In the genomic region with DNA sequence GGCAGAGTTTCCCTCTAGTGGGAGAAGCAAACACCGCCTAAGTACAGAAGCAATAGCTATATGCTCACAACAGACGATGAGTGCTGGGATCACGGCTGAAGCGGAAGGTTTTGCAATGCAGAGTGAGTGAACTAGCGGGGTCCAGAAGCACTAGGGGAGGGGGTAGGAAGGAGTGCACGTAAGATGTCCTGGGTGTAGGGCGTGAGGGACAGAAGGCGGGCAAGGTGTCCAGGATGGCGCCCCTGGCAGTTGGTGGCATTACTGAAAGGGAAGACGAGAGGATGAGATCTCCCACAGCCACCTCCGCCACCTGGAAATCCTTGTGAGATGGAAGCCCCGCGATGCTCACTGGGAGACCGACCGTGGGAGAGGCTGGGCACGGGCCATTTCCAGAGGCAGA, we compare ENCODE assay signal across 8 cellular contexts.
DNase-seq lines count a peak whose midpoint lies in the region; ATAC-seq and TF ChIP-seq lines count a peak whose summit lies in the region.

No MANE protein-coding gene starts in this region.

- no peak for DNase-seq in CD4-positive, CD25-positive, alpha-beta regulatory T cell
- no peak for DNase-seq in PC-9
- DNase-seq in choroid plexus epithelial cell (ENCODE audit: low read depth) = no peak
- no peak for DNase-seq in osteoblast (ENCODE audit: insufficient read length, low spot score, missing footprints)
- no peak for DNase-seq in nucleus accumbens (lab: John Stamatoyannopoulos, UW)
- no peak for DNase-seq in DMS153 (lab: John Stamatoyannopoulos, UW)
- DNase-seq in NCI-H774 (lab: John Stamatoyannopoulos, UW) = no peak

- POLR2A ChIA-PET in PC-9 (lab: Charles Lee; ENCODE audit: unreplicated experiment) = interaction anchor here (0.7 kb wide), 1 partner anchor 392 kb away, joined by 4 read pairs; no protein-coding TSS in a partner anchor

- TSS peak; percentile 30 for BruUV-seq in PC-9 (replicated peaks; lab: Mats Ljungman, UMichigan)

- H3K9me3 Mint-ChIP-seq in CD4-positive, CD25-positive, alpha-beta regulatory T cell = no peaks in the 10 kb centered on the region

- H2AFZ ChIP-seq in PC-9 (no peak overlapping the region), osteoblast (ENCODE audit: low read length) (no peak overlapping the region)

- intact Hi-C loops in PC-9 (cut with micrococcal nuclease; ENCODE audit: unreplicated experiment) = no loop called here

- CTCF ChIA-PET in PC-9 (lab: Charles Lee) = no interaction called here

- peak overlapping the region; percentile 100 for H3K4me3 ChIP-seq in CD4-positive, CD25-positive, alpha-beta regulatory T cell (ENCODE audit: low read depth, low read length)
- H3K4me3 ChIP-seq in PC-9 (no peak overlapping the region), choroid plexus epithelial cell (ENCODE audit: low read depth, low read length) (no peak overlapping the region), osteoblast (ENCODE audit: insufficient read depth, low read length) (peak overlapping the region; percentile 20)

- H3K9me2 ChIP-seq in PC-9 (ENCODE audit: insufficient read depth) = no peaks in the 10 kb centered on the region

- H3K27me3 Mint-ChIP-seq in CD4-positive, CD25-positive, alpha-beta regulatory T cell = no peaks in the 10 kb centered on the region

- peaks cover 22% of the 10 kb centered on the region for H3F3A ChIP-seq in PC-9 (ENCODE audit: insufficient read depth, low read depth)

- no peaks in the 10 kb centered on the region for H4K20me1 ChIP-seq in PC-9 (ENCODE audit: insufficient read depth)
- peaks cover 47% of the 10 kb centered on the region for H4K20me1 ChIP-seq in osteoblast (ENCODE audit: insufficient read depth, low read length)

- no peaks in the 10 kb centered on the region for H3K9me3 ChIP-seq in CD4-positive, CD25-positive, alpha-beta regulatory T cell (ENCODE audit: control insufficient read depth in 2 of 2, low read length in 2 of 2)
- H3K9me3 ChIP-seq in PC-9 (ENCODE audit: insufficient read depth, low read depth) (no peaks in the 10 kb centered on the region), osteoblast (ENCODE audit: low read depth, low read length) (no peaks in the 10 kb centered on the region)

- H3K27me3 ChIP-seq in CD4-positive, CD25-positive, alpha-beta regulatory T cell (ENCODE audit: control insufficient read depth, insufficient read depth, low read length) = no peaks in the 10 kb centered on the region
- H3K27me3 ChIP-seq in PC-9 (ENCODE audit: insufficient read depth, low read depth) (no peaks in the 10 kb centered on the region), osteoblast (ENCODE audit: insufficient read depth, low read length) (no peaks in the 10 kb centered on the region)

- H3K27ac Mint-ChIP-seq in CD4-positive, CD25-positive, alpha-beta regulatory T cell = peak overlapping the region; percentile 96 to 99 (median 98)

- peaks cover 83% of the 10 kb centered on the region for H3K36me3 Mint-ChIP-seq in CD4-positive, CD25-positive, alpha-beta regulatory T cell

- peaks cover 77% of the 10 kb centered on the region for H3K36me3 ChIP-seq in CD4-positive, CD25-positive, alpha-beta regulatory T cell (ENCODE audit: control insufficient read depth, insufficient read depth, low read length)
- H3K36me3 ChIP-seq in PC-9 (ENCODE audit: low read depth) (no peaks in the 10 kb centered on the region), osteoblast (ENCODE audit: insufficient read depth, low read length) (peaks cover 11% of the 10 kb centered on the region)

- peak overlapping the region; percentile 97 for H3K27ac ChIP-seq in CD4-positive, CD25-positive, alpha-beta regulatory T cell (ENCODE audit: insufficient read depth, low read length, poor library complexity, severe bottlenecking)
- peak overlapping the region; percentile 85 for H3K27ac ChIP-seq in PC-9
- peak overlapping the region; percentile 96 for H3K27ac ChIP-seq in osteoblast (ENCODE audit: low read depth, low read length)

- peaks cover 100% of the 10 kb centered on the region for H3K4me1 ChIP-seq in CD4-positive, CD25-positive, alpha-beta regulatory T cell (ENCODE audit: control insufficient read depth, insufficient read depth, low read length, poor library complexity, severe bottlenecking)
- H3K4me1 ChIP-seq in PC-9 (replicated peaks; ENCODE audit: insufficient read depth) = peaks cover 69% of the 10 kb centered on the region
- peaks cover 99% of the 10 kb centered on the region for H3K4me1 ChIP-seq in osteoblast (ENCODE audit: insufficient read depth, low read length)

- H3K79me2 ChIP-seq in PC-9 (ENCODE audit: low read depth) (peaks cover 69% of the 10 kb centered on the region), osteoblast (ENCODE audit: insufficient read depth, low read length) (peaks cover 92% of the 10 kb centered on the region)

- TF ChIP-seq CTCF in PC-9 (conservative IDR thresholded peaks at IDR 0.05) (no peak), choroid plexus epithelial cell (conservative IDR thresholded peaks at IDR 0.05; ENCODE audit: low read depth, low read length) (peak; percentile 33), osteoblast (IDR thresholded peaks at IDR 0.05; ENCODE audit: extremely low read depth, low read depth, low read length) (peak; percentile 11)

- H3K4me1 Mint-ChIP-seq in CD4-positive, CD25-positive, alpha-beta regulatory T cell = peaks cover 29 to 100% (median 85%) of the 10 kb centered on the region in 4 donors

- peak overlapping the region; percentile 96 to 99 (median 98) for H3K4me3 Mint-ChIP-seq in CD4-positive, CD25-positive, alpha-beta regulatory T cell

- ATAC-seq in CD4-positive, CD25-positive, alpha-beta regulatory T cell (ENCODE audit: low read depth in 2 of 2) = peak in 1 of 2 donors; percentile 6
- ATAC-seq in HG03097 (IDR thresholded peaks at IDR 0.05; ENCODE audit: low FRiP score, unreplicated experiment) = no peak

- H3K4me2 ChIP-seq in PC-9 (peak overlapping the region; percentile 76), osteoblast (ENCODE audit: insufficient read depth, low read length) (peak overlapping the region; percentile 76)

Comparison
In these comparisons a context has a peak if more than half of its experiments do, and no peak if none do; other contexts are left out.
1. H3K4me3 ChIP-seq: peak in CD4-positive, CD25-positive, alpha-beta regulatory T cell (single experiment) and osteoblast (single experiment); none in PC-9 (single experiment) and choroid plexus epithelial cell (single experiment).
2. Peak in every context shown above with its lines, with median percentiles within 50 percentile points of each other: H3K27ac ChIP-seq.